33 cellular contexts compared by ENCODE assay signal in the genomic region with DNA sequence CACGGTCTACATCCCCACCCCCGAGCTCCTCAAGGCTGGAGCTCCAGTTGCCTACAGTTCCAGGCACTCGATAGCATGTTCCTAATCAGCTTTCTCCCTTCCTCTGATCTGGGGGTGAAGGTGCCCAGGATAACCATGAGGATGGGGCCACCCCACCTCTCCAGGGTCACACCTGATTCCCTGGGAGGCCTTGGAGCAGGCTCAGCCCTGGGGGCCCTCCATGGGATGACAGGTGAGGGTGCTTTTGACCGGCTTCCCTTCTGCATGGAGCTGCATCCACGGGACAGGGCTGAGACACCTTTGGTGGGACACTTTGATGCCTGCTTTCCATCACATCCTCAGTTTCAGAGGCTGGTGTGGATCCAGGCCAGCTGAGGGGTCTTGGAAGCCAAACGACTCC. TPM values are rescaled to one million over a fixed set of nuclear protein-coding genes. Genes with fewer than 3 reads are reported as not detected.
"Had no signal": no experiment of that assay in that cellular context is flagged by ENCODE, and none has a peak within 500 bp of the region (broad histone marks: within the 10 kb centered on the region; RNA-seq: fewer than 3 reads in every experiment).

No MANE protein-coding gene starts in this region.

- H3K36me3 ChIP-seq: ascending aorta, cardiac muscle cell, Peyer's patch, SJSA1 had no signal

- H3K9me3 Mint-ChIP-seq: activated CD4-positive, alpha-beta T cell treated with anti-CD3 and anti-CD28 coated beads, Interleukin-2, amount 10 ng/mL, durations not matched to agents 7 days and 5 days; activated naive CD4-positive, alpha-beta T cell treated with anti-CD3 and anti-CD28 coated beads, Interleukin-2, amount 10 ng/mL, durations not matched to agents 7 days and 5 days; activated T-cell treated with anti-CD3 and anti-CD28 coated beads, Interleukin-2, amount 50 U/mL, for 4 hours; activated T-helper 1 cell treated with anti-CD3 and anti-CD28 coated beads, Interleukin-12 subunit alpha, Interleukin-12 subunit beta, Interleukin-2, Interleukin-4 antibody, amounts not matched to agents 30 ng/mL and 10 ng/mL and 1 ng/mL, durations not matched to agents 14 hours and 24 hours and 36 hours; central memory CD8-positive, alpha-beta T cell; T-helper 1 cell treated with Interleukin-12 subunit alpha and Interleukin-12 subunit beta and Interleukin-4 antibody, amounts not matched to agents 30 μg/mL and 1 μg/mL, for 36 hours; T-helper 2 cell treated with Interferon-gamma antibody and Interleukin-4, amounts not matched to agents 5 μg/mL and 100 μg/mL, for 36 hours; WTC11 had no signal

- H3K4me3 Mint-ChIP-seq: activated CD4-positive, alpha-beta T cell treated with anti-CD3 and anti-CD28 coated beads for 36 hours; activated CD4-positive, alpha-beta T cell treated with anti-CD3 and anti-CD28 coated beads, Interleukin-2, amount 10 ng/mL, durations not matched to agents 7 days and 5 days; activated CD8-positive, alpha-beta T cell treated with anti-CD3 and anti-CD28 coated beads, Interleukin-2, amount 10 ng/mL, durations not matched to agents 7 days and 5 days; activated naive CD4-positive, alpha-beta T cell treated with anti-CD3 and anti-CD28 coated beads, Interleukin-2, amount 10 ng/mL, durations not matched to agents 7 days and 5 days; activated naive CD8-positive, alpha-beta T cell; activated T-cell treated with anti-CD3 and anti-CD28 coated beads, Interleukin-2, amount 50 U/mL, for 4 hours; activated T-helper 1 cell treated with anti-CD3 and anti-CD28 coated beads, Interleukin-12 subunit alpha, Interleukin-12 subunit beta, Interleukin-2, Interleukin-4 antibody, amounts not matched to agents 30 ng/mL and 10 ng/mL and 1 ng/mL, durations not matched to agents 14 hours and 24 hours and 36 hours; central memory CD8-positive, alpha-beta T cell; T-helper 1 cell treated with Interleukin-12 subunit alpha and Interleukin-12 subunit beta and Interleukin-4 antibody, amounts not matched to agents 30 μg/mL and 1 μg/mL, for 36 hours; T-helper 2 cell treated with Interferon-gamma antibody and Interleukin-4, amounts not matched to agents 5 μg/mL and 100 μg/mL, for 36 hours; WTC11 had no signal

- H3K27ac Mint-ChIP-seq: activated CD4-positive, alpha-beta T cell treated with anti-CD3 and anti-CD28 coated beads for 36 hours; activated CD4-positive, alpha-beta T cell treated with anti-CD3 and anti-CD28 coated beads, Interleukin-2, amount 10 ng/mL, durations not matched to agents 7 days and 5 days; activated CD8-positive, alpha-beta T cell treated with anti-CD3 and anti-CD28 coated beads, Interleukin-2, amount 10 ng/mL, durations not matched to agents 7 days and 5 days; activated naive CD4-positive, alpha-beta T cell treated with anti-CD3 and anti-CD28 coated beads, Interleukin-2, amount 10 ng/mL, durations not matched to agents 7 days and 5 days; activated naive CD8-positive, alpha-beta T cell; activated T-helper 1 cell treated with anti-CD3 and anti-CD28 coated beads, Interleukin-12 subunit alpha, Interleukin-12 subunit beta, Interleukin-2, Interleukin-4 antibody, amounts not matched to agents 30 ng/mL and 10 ng/mL and 1 ng/mL, durations not matched to agents 14 hours and 24 hours and 36 hours; T-helper 1 cell treated with Interleukin-12 subunit alpha and Interleukin-12 subunit beta and Interleukin-4 antibody, amounts not matched to agents 30 μg/mL and 1 μg/mL, for 36 hours; T-helper 2 cell treated with Interferon-gamma antibody and Interleukin-4, amounts not matched to agents 5 μg/mL and 100 μg/mL, for 36 hours; WTC11 had no signal

- H3K4me3 ChIP-seq: ascending aorta, cardiac muscle cell, Peyer's patch, SJSA1 had no signal

- H3K4me2 ChIP-seq: SK-N-SH had no signal

- H3K36me3 Mint-ChIP-seq: activated naive CD4-positive, alpha-beta T cell treated with anti-CD3 and anti-CD28 coated beads, Interleukin-2, amount 10 ng/mL, durations not matched to agents 7 days and 5 days; activated naive CD8-positive, alpha-beta T cell; WTC11 had no signal

- H3K27me3 Mint-ChIP-seq: activated CD4-positive, alpha-beta T cell treated with anti-CD3 and anti-CD28 coated beads for 36 hours; activated naive CD8-positive, alpha-beta T cell had no signal

- H3K9ac ChIP-seq: SK-N-SH had no signal

- ATAC-seq: activated CD4-positive, alpha-beta T cell treated with anti-CD3 and anti-CD28 coated beads for 36 hours; activated CD4-positive, CD25-positive, alpha-beta regulatory T cell treated with anti-CD3 and anti-CD28 coated beads, Interleukin-2, amount 50 U/mL, for 24 hours; activated CD8-positive, alpha-beta T cell treated with anti-CD3 and anti-CD28 coated beads, Interleukin-2, amount 10 ng/mL, durations not matched to agents 7 days and 5 days; activated T-cell treated with anti-CD3 and anti-CD28 coated beads, Interleukin-2, amount 50 U/mL, for 4 hours; PC-3; WTC11 had no signal

- H3K27me3 ChIP-seq: ascending aorta, cardiac muscle cell, Peyer's patch had no signal

- H3K27ac ChIP-seq: ascending aorta, cardiac muscle cell, Peyer's patch, SJSA1 had no signal

- H3K9me3 ChIP-seq: ascending aorta, Peyer's patch, SJSA1, SK-N-SH had no signal

- H3K4me1 ChIP-seq: Peyer's patch, SJSA1 had no signal

- H3K4me1 Mint-ChIP-seq: activated CD4-positive, alpha-beta T cell treated with anti-CD3 and anti-CD28 coated beads, Interleukin-2, amount 10 ng/mL, durations not matched to agents 7 days and 5 days; activated naive CD4-positive, alpha-beta T cell treated with anti-CD3 and anti-CD28 coated beads, Interleukin-2, amount 10 ng/mL, durations not matched to agents 7 days and 5 days; central memory CD8-positive, alpha-beta T cell; WTC11 had no signal

- DNase-seq: activated CD4-positive, alpha-beta T cell treated with anti-CD3 and anti-CD28 coated beads for 36 hours; activated CD4-positive, alpha-beta T cell treated with anti-CD3 and anti-CD28 coated beads, Interleukin-2, amount 10 ng/mL, durations not matched to agents 7 days and 5 days; activated CD4-positive, alpha-beta T cell treated with anti-CD3 and anti-CD28 coated beads, Interleukin-2, amount 50 U/mL, for 48 hours; activated CD8-positive, alpha-beta T cell treated with anti-CD3 and anti-CD28 coated beads, Interleukin-2, amount 10 ng/mL, durations not matched to agents 7 days and 5 days; activated gamma-delta T cell treated with Interleukin-2 at 50 U/mL for 16 hours; activated naive CD4-positive, alpha-beta T cell treated with anti-CD3 and anti-CD28 coated beads, Interleukin-2, amount 10 ng/mL, durations not matched to agents 7 days and 5 days; activated T-cell treated with anti-CD3 and anti-CD28 coated beads for 4 hours; activated T-cell treated with anti-CD3 and anti-CD28 coated beads, Interleukin-2, amount 50 U/mL, for 4 hours; amygdala; Karpas-422; KBM-7; NCI-H1048; NCI-H1436 treated with DMSO at 0.1 percent for 48 hours; NCI-H1694 treated with DMSO at 0.1 percent for 48 hours; NCI-H2029; NCI-H345; NCI-H524 treated with DMSO at 0.1 percent for 48 hours; PC-3; RPMI8226; SHP77 treated with DMSO at 0.1 percent for 48 hours; SK-N-SH had no signal

RNA-seq across cellular contexts. Expression of a gene that starts 28.6 kb away (rescaled TPM):
- total RNA-seq: MCF 10A, SJSA1 had no signal
